In the genomic region with DNA sequence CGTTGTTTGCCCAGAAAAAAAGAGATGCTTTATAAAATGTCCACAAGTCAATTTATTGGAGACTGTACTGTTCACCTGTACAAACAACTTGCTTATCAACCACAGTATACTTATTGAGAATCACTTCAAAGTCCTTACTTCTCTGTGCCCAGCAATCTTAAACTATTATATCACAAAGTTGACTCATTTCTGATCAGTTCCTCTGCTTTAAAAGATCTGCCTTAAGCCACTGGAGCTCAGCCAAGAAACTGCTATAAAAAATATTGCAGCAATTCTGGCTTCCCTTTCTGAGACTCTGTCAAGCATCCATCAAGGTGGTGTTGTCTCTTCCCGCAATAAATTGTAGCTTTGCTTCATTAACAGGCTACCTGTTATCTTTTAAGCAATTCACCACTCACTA, we compare ENCODE assay signal across 20 cellular contexts.
DNase-seq lines count a peak whose midpoint lies in the region; ATAC-seq and TF ChIP-seq lines count a peak whose summit lies in the region.
"Had no signal": no experiment of that assay in that cellular context is flagged by ENCODE, and none has a peak within 500 bp of the region (broad histone marks: within the 10 kb centered on the region; RNA-seq: fewer than 3 reads in every experiment).

No MANE protein-coding gene starts in this region.

- ATAC-seq in HG02885 (IDR thresholded peaks at IDR 0.05; ENCODE audit: poor library complexity, unreplicated experiment) (peak; percentile 27), T-cell (replicated peaks in 1 of 4) (no peak)
- ATAC-seq: activated CD8-positive, alpha-beta T cell treated with anti-CD3 and anti-CD28 coated beads, Interleukin-2, amount 10 ng/mL, durations not matched to agents 7 days and 5 days; CD8-positive, alpha-beta T cell; stimulated activated naive B cell treated with anti-CD40 and anti-IgM and Interleukin-4, amounts not matched to agents 10 μg/mL and 1 μg/mL and 100 μg/mL, for 72 hours had no signal

- H3K9me3 Mint-ChIP-seq in T-cell, result peaks cover 3 to 8% (median 6%) of the 10 kb centered on the region in 3 donors

- DNase-seq in AG09309 (ENCODE audit: low read depth), result peak; percentile 21
- peak; percentile 3 for DNase-seq in T1000 (lab: John Stamatoyannopoulos, UW)
- DNase-seq in fibroblast of villous mesenchyme (ENCODE audit: low read depth), result peak; percentile 38
- no peak for DNase-seq in T-cell
- no peak for DNase-seq in HK-2 (ENCODE audit: unreplicated experiment)
- no peak for DNase-seq in stimulated activated naive CD4-positive, alpha-beta T cell (lab: John Stamatoyannopoulos, UW)
- no peak for DNase-seq in GF-D8 (lab: John Stamatoyannopoulos, UW)
- DNase-seq: activated CD8-positive, alpha-beta T cell treated with anti-CD3 and anti-CD28 coated beads, Interleukin-2, amount 10 ng/mL, durations not matched to agents 7 days and 5 days; aorta; CD8-positive, alpha-beta T cell; dorsolateral prefrontal cortex; left ventricle myocardium inferior; NCI-H1694; NCI-H510A treated with DMSO at 0.1 percent for 48 hours; ovary; stimulated activated naive B cell treated with anti-CD40 and anti-IgM and Interleukin-4, amounts not matched to agents 10 μg/mL and 1 μg/mL and 100 μg/mL, for 72 hours; uterus had no signal

- no peak overlapping the region for H3K27ac Mint-ChIP-seq in T-cell
- H3K27ac Mint-ChIP-seq: activated CD8-positive, alpha-beta T cell treated with anti-CD3 and anti-CD28 coated beads, Interleukin-2, amount 10 ng/mL, durations not matched to agents 7 days and 5 days; CD8-positive, alpha-beta T cell; stimulated activated naive B cell treated with anti-CD40 and anti-IgM and Interleukin-4, amounts not matched to agents 10 μg/mL and 1 μg/mL and 100 μg/mL, for 72 hours had no signal

- TF ChIP-seq CTCF in AG09309 (IDR thresholded peaks at IDR 0.05; ENCODE audit: control insufficient read depth, insufficient read depth, low read depth, low read length, missing control alignments) (no peak), fibroblast of villous mesenchyme (IDR thresholded peaks at IDR 0.05; ENCODE audit: insufficient read depth, low read depth, low read length) (no peak)

- no peaks in the 10 kb centered on the region for H3K36me3 Mint-ChIP-seq in T-cell
- H3K36me3 Mint-ChIP-seq: CD8-positive, alpha-beta T cell; stimulated activated naive B cell treated with anti-CD40 and anti-IgM and Interleukin-4, amounts not matched to agents 10 μg/mL and 1 μg/mL and 100 μg/mL, for 72 hours had no signal

- H3K4me3 Mint-ChIP-seq in T-cell, result no peak overlapping the region
- H3K4me3 Mint-ChIP-seq: activated CD8-positive, alpha-beta T cell treated with anti-CD3 and anti-CD28 coated beads, Interleukin-2, amount 10 ng/mL, durations not matched to agents 7 days and 5 days; CD8-positive, alpha-beta T cell; stimulated activated naive B cell treated with anti-CD40 and anti-IgM and Interleukin-4, amounts not matched to agents 10 μg/mL and 1 μg/mL and 100 μg/mL, for 72 hours had no signal

- H3K27me3 Mint-ChIP-seq in T-cell, result no peaks in the 10 kb centered on the region
- H3K27me3 Mint-ChIP-seq: stimulated activated naive B cell treated with anti-CD40 and anti-IgM and Interleukin-4, amounts not matched to agents 10 μg/mL and 1 μg/mL and 100 μg/mL, for 72 hours had no signal

- H3K4me3 ChIP-seq in AG09309 (ENCODE audit: control insufficient read depth, low read depth, low read length), result no peak overlapping the region
- no peak overlapping the region for H3K4me3 ChIP-seq in fibroblast of villous mesenchyme (ENCODE audit: low read depth, low read length)
- H3K4me3 ChIP-seq: dorsolateral prefrontal cortex, esophagus muscularis mucosa, left ventricle myocardium inferior, ovary, smooth muscle cell, uterus had no signal

- POLR2A ChIA-PET in T-cell (lab: Charles Lee), result no interaction called here

- CTCF ChIA-PET in T-cell (lab: Charles Lee), result no interaction called here

- H3K4me1 Mint-ChIP-seq in T-cell, result no peaks in the 10 kb centered on the region
- H3K4me1 Mint-ChIP-seq: stimulated activated naive B cell treated with anti-CD40 and anti-IgM and Interleukin-4, amounts not matched to agents 10 μg/mL and 1 μg/mL and 100 μg/mL, for 72 hours had no signal

Comparison
In these comparisons a context has a peak if more than half of its experiments do, and no peak if none do; other contexts are left out.
1. DNase-seq: peak in AG09309 (single experiment), T1000 (single experiment) and fibroblast of villous mesenchyme (single experiment); none in T-cell (0 of 34), HK-2 (single experiment), stimulated activated naive CD4-positive, alpha-beta T cell (0 of 6) and GF-D8 (single experiment).